In genomic region chr12:98490491-98491453, GRCh38 we compare ENCODE assay signal across 8 cellular contexts. TPM values are rescaled to one million over a fixed set of nuclear protein-coding genes. Genes with fewer than 3 reads are reported as not detected.
DNase-seq lines count a peak whose midpoint lies in the region; ATAC-seq and TF ChIP-seq lines count a peak whose summit lies in the region.

No MANE protein-coding gene starts in this region.

- no peaks in the 10 kb centered on the region for H3K9me3 Mint-ChIP-seq in activated CD4-positive, alpha-beta T cell treated with anti-CD3 and anti-CD28 coated beads for 36 hours (ENCODE audit: low read depth)

- H3K4me3 ChIP-seq in colonic mucosa: no peak overlapping the region

- H3K9me3 ChIP-seq in colonic mucosa: no peaks in the 10 kb centered on the region

- no peaks in the 10 kb centered on the region for H3K36me3 ChIP-seq in colonic mucosa

- peak overlapping the region; percentile 22 for H3K4me3 Mint-ChIP-seq in activated CD4-positive, alpha-beta T cell treated with anti-CD3 and anti-CD28 coated beads for 36 hours

- H3K4me1 ChIP-seq in colonic mucosa: no peaks in the 10 kb centered on the region

- H3K27me3 Mint-ChIP-seq in activated CD4-positive, alpha-beta T cell treated with anti-CD3 and anti-CD28 coated beads for 36 hours: no peaks in the 10 kb centered on the region

- H3K36me3 Mint-ChIP-seq in activated CD4-positive, alpha-beta T cell treated with anti-CD3 and anti-CD28 coated beads for 36 hours (ENCODE audit: low read depth): no peaks in the 10 kb centered on the region

- peak; percentile 92 for ATAC-seq in GM19043 (IDR thresholded peaks at IDR 0.05; ENCODE audit: low read depth, unreplicated experiment)
- ATAC-seq in HG03354 (IDR thresholded peaks at IDR 0.05; ENCODE audit: poor library complexity, severe bottlenecking, unreplicated experiment): peak; percentile 93
- ATAC-seq in activated CD4-positive, alpha-beta T cell treated with anti-CD3 and anti-CD28 coated beads for 36 hours: peak; percentile 85
- ATAC-seq in left lobe of liver: peak; percentile 91

- peaks cover 5% of the 10 kb centered on the region for H3K4me1 Mint-ChIP-seq in activated CD4-positive, alpha-beta T cell treated with anti-CD3 and anti-CD28 coated beads for 36 hours

- CTCF ChIA-PET in activated CD4-positive, alpha-beta T cell treated with anti-CD3 and anti-CD28 coated beads for 36 hours (lab: Charles Lee): interaction anchor here (0.7 to 3.2 kb wide), 23 partner anchors 10 to 508 kb away, joined by 3 to 53 read pairs (median 5); partner anchors contain the start of genes IKBIP and TMPO

- H3K27me3 ChIP-seq in colonic mucosa: no peaks in the 10 kb centered on the region

- H3K9ac ChIP-seq in colonic mucosa (ENCODE audit: low read depth in 2 of 2, low read length in 2 of 2): peak overlapping the region in 1 of 2 donors; percentile 38

- POLR2A ChIA-PET in activated CD4-positive, alpha-beta T cell treated with anti-CD3 and anti-CD28 coated beads for 36 hours (lab: Charles Lee): interaction anchor here (0.6 to 1.0 kb wide), 3 partner anchors 13 to 28 kb away, joined by 3 to 4 read pairs (median 3); no protein-coding TSS in a partner anchor

- peak overlapping the region; percentile 63 for H3K27ac ChIP-seq in colonic mucosa

- DNase-seq in Ammon's horn (ENCODE audit: low spot score) (peak; percentile 92), NCI-H446 (lab: John Stamatoyannopoulos, UW) (peak; percentile 87 to 88), colonic mucosa (peak; percentile 95), left lobe of liver (ENCODE audit: low spot score) (peak; percentile 88)
- peak; percentile 88 for DNase-seq in activated CD4-positive, alpha-beta T cell treated with anti-CD3 and anti-CD28 coated beads for 36 hours
- DNase-seq in stimulated activated CD4-positive, alpha-beta T cell treated with anti-CD3 and anti-CD28 coated beads, Interleukin-2, amount 100 ng/mL, for 4 hours (ENCODE audit: low read depth): peak; percentile 66

- H3K27ac Mint-ChIP-seq in activated CD4-positive, alpha-beta T cell treated with anti-CD3 and anti-CD28 coated beads for 36 hours: peak overlapping the region; percentile 81

- peak; percentile 85 for TF ChIP-seq CTCF in colonic mucosa (IDR thresholded peaks at IDR 0.05)

- intact Hi-C loops in activated CD4-positive, alpha-beta T cell treated with anti-CD3 and anti-CD28 coated beads for 36 hours (cut with DNase I, micrococcal nuclease): loop anchor here (1.0 to 5.0 kb wide), 6 partner anchors 13 to 164 kb away; no protein-coding TSS in a partner anchor
- intact Hi-C loops in colonic mucosa (cut with DNase I): no loop called here

RNA-seq across cellular contexts. Expression of gene TMPO, which starts 24.6 kb away (rescaled TPM):
- total RNA-seq in activated CD4-positive, alpha-beta T cell treated with anti-CD3 and anti-CD28 coated beads for 36 hours: 100 to 1,000 TPM; 328 to 429 TPM
- total RNA-seq in colonic mucosa (100 to 1,000 TPM in 1 of 2 donors, 10 to 100 TPM in 1; 80.0 to 202 TPM), left lobe of liver (29.7 TPM)
